2 cellular contexts compared by ENCODE assay signal in genomic region chr20:50323209-50323608, GRCh38.
TF ChIP-seq lines count a peak whose summit lies in the region.

No MANE protein-coding gene starts in this region.

TF ChIP-seq in HepG2, 621 proteins besides CTCF, POLR2A, EP300 and RAD21:
- no peak for TF ChIP-seq ZNF44 (CRISPR knock-in tag; IDR thresholded peaks at IDR 0.05)
- no peak for TF ChIP-seq ADNP (CRISPR knock-in tag; IDR thresholded peaks at IDR 0.05)
- peak; percentile 65 for TF ChIP-seq ZNF629 (CRISPR knock-in tag; conservative IDR thresholded peaks at IDR 0.05)
- peak; percentile 14; the same call in 1 of the 2 replicates for TF ChIP-seq CHD4 (IDR thresholded peaks at IDR 0.05; ENCODE audit: borderline replicate concordance, low read length)
- TF ChIP-seq ATM (IDR thresholded peaks at IDR 0.05; ENCODE audit: borderline replicate concordance): no peak
- TF ChIP-seq ZKSCAN1 (IDR thresholded peaks at IDR 0.05; ENCODE audit: low read length): 0 out of 2 replicates have a peak, but pooled peaks have one; percentile 39
- no peak for TF ChIP-seq WIZ (CRISPR knock-in tag; IDR thresholded peaks at IDR 0.05)
TF ChIP-seq in HepG2: peak in this region for 3.

TF ChIP-seq in H1, 55 proteins besides CTCF, POLR2A, EP300 and RAD21:
- TF ChIP-seq SRF (IDR thresholded peaks at IDR 0.05; ENCODE audit: low read depth, low read length): no peak
- no peak for TF ChIP-seq MAFK (IDR thresholded peaks at IDR 0.05; ENCODE audit: low read depth, low read length)
- no peak for TF ChIP-seq CHD1 (IDR thresholded peaks at IDR 0.05; ENCODE audit: low read depth, low read length)
- TF ChIP-seq TAF1 (IDR thresholded peaks at IDR 0.05; ENCODE audit: low read depth, low read length): no peak
- no peak for TF ChIP-seq SIRT6 (IDR thresholded peaks at IDR 0.05; ENCODE audit: low read length)
- TF ChIP-seq POU5F1 (IDR thresholded peaks at IDR 0.05; ENCODE audit: low read depth, low read length): no peak
- no peak for TF ChIP-seq RNF2 (IDR thresholded peaks at IDR 0.05; ENCODE audit: borderline replicate concordance, low read depth, low read length, missing control alignments, poor library complexity, severe bottlenecking)
- no peak for TF ChIP-seq SIN3A (conservative IDR thresholded peaks at IDR 0.05 in 1 of 2, IDR thresholded peaks at IDR 0.05 in 1 of 2; ENCODE audit: low read depth in 1 of 2, low read length in 2 of 2)
- TF ChIP-seq NRF1 (IDR thresholded peaks at IDR 0.05; ENCODE audit: low read depth, low read length): no peak
- TF ChIP-seq GTF2F1 (IDR thresholded peaks at IDR 0.05; ENCODE audit: borderline replicate concordance, low read depth, low read length): no peak
- no peak for TF ChIP-seq SP2 (IDR thresholded peaks at IDR 0.05; ENCODE audit: low read length)
